1 cellular context compared by ENCODE assay signal in the genomic region with DNA sequence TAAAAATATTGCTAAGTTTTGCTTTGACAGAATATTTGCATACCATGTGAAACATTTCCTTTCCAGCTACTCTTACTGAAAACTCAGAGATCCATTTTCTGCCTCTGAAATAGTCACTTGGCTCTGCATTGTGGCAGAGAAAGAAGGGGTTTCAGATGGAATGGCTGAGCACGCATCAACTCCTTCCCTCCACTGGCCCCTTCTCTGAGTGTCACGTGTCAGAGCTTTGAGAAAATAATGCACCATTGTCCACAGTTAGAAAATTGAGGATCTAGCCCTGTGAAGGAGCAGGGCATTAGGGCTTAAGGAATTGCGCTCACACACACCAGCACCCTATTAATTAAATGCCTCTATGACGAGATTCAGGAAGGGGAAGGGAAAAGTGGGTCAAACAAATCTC.
TF ChIP-seq lines count a peak whose summit lies in the region.

No MANE protein-coding gene starts in this region.

TF ChIP-seq in H1, 55 proteins besides CTCF, POLR2A, EP300 and RAD21:
- TF ChIP-seq BCL11A (IDR thresholded peaks at IDR 0.05; ENCODE audit: low read depth in 2 of 2, low read length in 2 of 2) (no peak), CHD2 (IDR thresholded peaks at IDR 0.05; ENCODE audit: low read length) (no peak), TBP (IDR thresholded peaks at IDR 0.05; ENCODE audit: low read depth, low read length) (no peak), MAFK (IDR thresholded peaks at IDR 0.05; ENCODE audit: low read depth, low read length) (no peak), RXRA (IDR thresholded peaks at IDR 0.05; ENCODE audit: insufficient read depth, low read depth, low read length) (no peak)
